ENCODE assay signal across 9 cellular contexts in genomic region chr20:59783020-59784010, GRCh38.
DNase-seq lines count a peak whose midpoint lies in the region; ATAC-seq and TF ChIP-seq lines count a peak whose summit lies in the region.
"Had no signal": no experiment of that assay in that cellular context is flagged by ENCODE, and none has a peak within 500 bp of the region (broad histone marks: within the 10 kb centered on the region; RNA-seq: fewer than 3 reads in every experiment).

No MANE protein-coding gene starts in this region.

- peaks cover 34% of the 10 kb centered on the region for H3K4me1 Mint-ChIP-seq in glutamatergic neuron (ENCODE audit: low read depth, unreplicated experiment)
- H3K4me1 Mint-ChIP-seq in progenitor cell of endocrine pancreas (ENCODE audit: low read depth): peaks cover 2% of the 10 kb centered on the region
- H3K4me1 Mint-ChIP-seq: naive thymus-derived CD8-positive, alpha-beta T cell had no signal

- ATAC-seq in GM18907 (IDR thresholded peaks at IDR 0.05; ENCODE audit: unreplicated experiment) (peak; percentile 54), GM21528 (IDR thresholded peaks at IDR 0.05; ENCODE audit: low FRiP score, unreplicated experiment) (no peak), GM19467 (IDR thresholded peaks at IDR 0.05; ENCODE audit: unreplicated experiment) (no peak)

- H3K36me3 Mint-ChIP-seq in glutamatergic neuron (ENCODE audit: unreplicated experiment) (peaks cover 10% of the 10 kb centered on the region), progenitor cell of endocrine pancreas (ENCODE audit: insufficient read depth) (no peaks in the 10 kb centered on the region)
- H3K36me3 Mint-ChIP-seq: naive thymus-derived CD8-positive, alpha-beta T cell had no signal

- peaks cover 13% of the 10 kb centered on the region for H3K27me3 Mint-ChIP-seq in glutamatergic neuron (ENCODE audit: unreplicated experiment)
- peaks cover 12% of the 10 kb centered on the region for H3K27me3 Mint-ChIP-seq in progenitor cell of endocrine pancreas

- H3K4me3 Mint-ChIP-seq in glutamatergic neuron (ENCODE audit: unreplicated experiment): no peak overlapping the region
- H3K4me3 Mint-ChIP-seq in progenitor cell of endocrine pancreas (ENCODE audit: low read depth): no peak overlapping the region
- H3K4me3 Mint-ChIP-seq: naive thymus-derived CD8-positive, alpha-beta T cell had no signal

- H3K27ac Mint-ChIP-seq in glutamatergic neuron (ENCODE audit: unreplicated experiment): peak overlapping the region; percentile 73
- no peak overlapping the region for H3K27ac Mint-ChIP-seq in progenitor cell of endocrine pancreas
- H3K27ac Mint-ChIP-seq: naive thymus-derived CD8-positive, alpha-beta T cell had no signal

- peak; percentile 72 for TF ChIP-seq CTCF in glutamatergic neuron (IDR thresholded peaks at IDR 0.05; ENCODE audit: partially characterized antibody, unreplicated experiment)
- TF ChIP-seq CTCF in progenitor cell of endocrine pancreas (IDR thresholded peaks at IDR 0.05; ENCODE audit: unreplicated experiment): peak; percentile 86

- H3K9me3 Mint-ChIP-seq in glutamatergic neuron (ENCODE audit: unreplicated experiment): peaks cover 15% of the 10 kb centered on the region
- H3K9me3 Mint-ChIP-seq in progenitor cell of endocrine pancreas (ENCODE audit: low read depth): no peaks in the 10 kb centered on the region
- H3K9me3 Mint-ChIP-seq: naive thymus-derived CD8-positive, alpha-beta T cell had no signal

- peak; percentile 30 for DNase-seq in CD1c-positive myeloid dendritic cell (ENCODE audit: extremely low spot score)
- peak; percentile 36 for DNase-seq in NCI-H2107 treated with DMSO at 0.1 percent for 48 hours (lab: John Stamatoyannopoulos, UW; ENCODE audit: unreplicated experiment)
- peak; percentile 9 for DNase-seq in activated CD8-positive, alpha-beta memory T cell treated with anti-CD3 and anti-CD28 coated beads, Interleukin-2, amount 50 U/mL, for 24 hours (ENCODE audit: extremely low read depth)
- DNase-seq in glutamatergic neuron: peak; percentile 89
- DNase-seq in progenitor cell of endocrine pancreas (ENCODE audit: low spot score, unreplicated experiment): peak; percentile 66
- DNase-seq: naive thymus-derived CD8-positive, alpha-beta T cell had no signal

Comparison
In these comparisons a context has a peak if more than half of its experiments do, and no peak if none do; other contexts are left out.
1. DNase-seq: peak in every context shown above with its lines; median percentile 89 in glutamatergic neuron; 66 in progenitor cell of endocrine pancreas; 36 in NCI-H2107 treated with DMSO at 0.1 percent for 48 hours; 30 in CD1c-positive myeloid dendritic cell; 9 in activated CD8-positive, alpha-beta memory T cell treated with anti-CD3 and anti-CD28 coated beads, Interleukin-2, amount 50 U/mL, for 24 hours.